Comparison of ENCODE assay signal across 11 cellular contexts in genomic region chr22:37624017-37624365, GRCh38. TPM values are rescaled to one million over a fixed set of nuclear protein-coding genes. Genes with fewer than 3 reads are reported as not detected.
A peak's percentile ranks its signal among the peaks of the same experiment; 100 is the strongest.
DNase-seq lines count a peak whose midpoint lies in the region; TF ChIP-seq lines count a peak whose summit lies in the region.
"Had no signal": no experiment of that assay in that cellular context is flagged by ENCODE, and none has a peak within 500 bp of the region (broad histone marks: within the 10 kb centered on the region; RNA-seq: fewer than 3 reads in every experiment).

No MANE protein-coding gene starts in this region.

- H3K4me1 ChIP-seq in OCI-LY1 (ENCODE audit: insufficient read depth, low read length, severe bottlenecking) (peaks cover 26% of the 10 kb centered on the region), ovary (ENCODE audit: insufficient read depth) (peaks cover 4% of the 10 kb centered on the region)
- H3K4me1 ChIP-seq in effector memory CD4-positive, alpha-beta T cell (ENCODE audit: control insufficient read depth, insufficient read depth, low read length, poor library complexity, severe bottlenecking): peaks cover 44% of the 10 kb centered on the region
- H3K4me1 ChIP-seq: foreskin keratinocyte had no signal

- no peak overlapping the region for H3K4me3 Mint-ChIP-seq in nephron progenitor cell

- no peak for DNase-seq in effector memory CD4-positive, alpha-beta T cell
- no peak for DNase-seq in nephron progenitor cell
- no peak for DNase-seq in ovary
- no peak for DNase-seq in C1 segment of cervical spinal cord (lab: John Stamatoyannopoulos, UW)
- DNase-seq in NCI-H2081 treated with DMSO at 0.1 percent for 48 hours (lab: John Stamatoyannopoulos, UW): no peak
- DNase-seq in NCI-H2029 treated with DMSO at 0.1 percent for 48 hours (lab: John Stamatoyannopoulos, UW): no peak
- DNase-seq: foreskin keratinocyte had no signal

- no peak for TF ChIP-seq POLR2A in ovary (IDR thresholded peaks at IDR 0.05)

- intact Hi-C loops in ovary (cut with DNase I): loop anchor here in 3 of 4 donors (5.0 to 10.0 kb wide), 3 partner anchors 48 to 168 kb away; partner anchors contain the start of gene LGALS1 (in 1 of the 3)

- TF ChIP-seq CTCF in C4-2B (conservative IDR thresholded peaks at IDR 0.05) (0 out of 2 replicates have a peak, but pooled peaks have one; percentile 67), OCI-LY1 (IDR thresholded peaks at IDR 0.05; ENCODE audit: low read length) (no peak), nephron progenitor cell (IDR thresholded peaks at IDR 0.05) (no peak), ovary (IDR thresholded peaks at IDR 0.05) (no peak)

- H3K27me3 Mint-ChIP-seq in nephron progenitor cell (ENCODE audit: low read depth, poor library complexity): no peaks in the 10 kb centered on the region
- H3K27me3 Mint-ChIP-seq: activated naive CD8-positive, alpha-beta T cell had no signal

- H3K79me2 ChIP-seq in OCI-LY1 (ENCODE audit: insufficient read depth, low read length): no peaks in the 10 kb centered on the region

- H2AFZ ChIP-seq in OCI-LY1 (ENCODE audit: low read length): no peak overlapping the region

- no peak overlapping the region for H3K4me2 ChIP-seq in OCI-LY1 (ENCODE audit: low read length)

- H3K9me2 ChIP-seq in OCI-LY1 (ENCODE audit: low read depth, low read length): no peaks in the 10 kb centered on the region

- H3K27ac ChIP-seq in C4-2B (no peak overlapping the region), OCI-LY1 (ENCODE audit: low read depth, low read length, poor library complexity, severe bottlenecking) (peak overlapping the region; percentile 54), ovary (no peak overlapping the region)
- H3K27ac ChIP-seq in effector memory CD4-positive, alpha-beta T cell (ENCODE audit: insufficient read depth, low read length, poor library complexity, severe bottlenecking): peak overlapping the region; percentile 35
- H3K27ac ChIP-seq: foreskin keratinocyte had no signal

- H3K36me3 ChIP-seq in OCI-LY1 (ENCODE audit: insufficient read depth, low read length) (peaks cover 52% of the 10 kb centered on the region; the same call in 1 of the 2 replicates), ovary (no peaks in the 10 kb centered on the region)
- peaks cover 15% of the 10 kb centered on the region for H3K36me3 ChIP-seq in effector memory CD4-positive, alpha-beta T cell (ENCODE audit: control insufficient read depth, insufficient read depth, low read length)

- TF ChIP-seq EP300 in ovary (IDR thresholded peaks at IDR 0.05): no peak

- no peak overlapping the region for H3K9ac ChIP-seq in OCI-LY1 (ENCODE audit: low read length)

- H3K4me3 ChIP-seq in OCI-LY1 (ENCODE audit: low read depth, low read length, poor library complexity, severe bottlenecking) (no peak overlapping the region), ovary (no peak overlapping the region)
- no peak overlapping the region for H3K4me3 ChIP-seq in effector memory CD4-positive, alpha-beta T cell (ENCODE audit: insufficient read depth, low read depth, low read length, poor library complexity, severe bottlenecking)

- 77 to 88% (median 82%) methylated on average over 6 of the region's 6 CpGs for WGBS in ovary, 3 donors

- peaks cover 22% of the 10 kb centered on the region for H3K4me1 Mint-ChIP-seq in nephron progenitor cell

- H3K27me3 ChIP-seq in OCI-LY1 (ENCODE audit: insufficient read depth, low read length): no peaks in the 10 kb centered on the region
- no peaks in the 10 kb centered on the region for H3K27me3 ChIP-seq in effector memory CD4-positive, alpha-beta T cell (replicated peaks; ENCODE audit: control insufficient read depth, insufficient read depth, low read length, poor library complexity, severe bottlenecking)
- no peaks in the 10 kb centered on the region for H3K27me3 ChIP-seq in ovary
- H3K27me3 ChIP-seq: BE2C, foreskin keratinocyte had no signal

- no peaks in the 10 kb centered on the region for H3F3A ChIP-seq in OCI-LY1 (ENCODE audit: insufficient read depth, low read length)

- H3K27ac Mint-ChIP-seq in nephron progenitor cell: peak overlapping the region; percentile 77

- no peaks in the 10 kb centered on the region for H3K9me3 ChIP-seq in OCI-LY1 (ENCODE audit: low read length)
- no peaks in the 10 kb centered on the region for H3K9me3 ChIP-seq in effector memory CD4-positive, alpha-beta T cell (ENCODE audit: control insufficient read depth, low read length)
- no peaks in the 10 kb centered on the region for H3K9me3 ChIP-seq in ovary
- H3K9me3 ChIP-seq: BE2C had no signal

- no peaks in the 10 kb centered on the region for H4K20me1 ChIP-seq in OCI-LY1 (ENCODE audit: insufficient read depth, low read length)

- no peaks in the 10 kb centered on the region for H3K9me3 Mint-ChIP-seq in nephron progenitor cell

- peaks cover 11% of the 10 kb centered on the region for H3K36me3 Mint-ChIP-seq in nephron progenitor cell (ENCODE audit: low read depth)

RNA-seq across cellular contexts. Expression of gene GGA1, which starts 15.4 kb away (rescaled TPM):
- total RNA-seq in ovary: 10 to 100 TPM; 36.8 to 64.7 (median 49.6) TPM
- polyA plus RNA-seq in ovary: 10 to 100 TPM; 24.1 to 41.9 TPM

RNA-seq across cellular contexts. Expression of gene SH3BP1, which starts 15.5 kb away (rescaled TPM):
- 10 to 100 TPM in 4 of 7 donors, 1 to 10 TPM in 3; 2.0 to 13.3 (median 10.9) TPM for total RNA-seq in ovary
- polyA plus RNA-seq in ovary: 1 to 10 TPM; 4.5 to 5.5 TPM

RNA-seq across cellular contexts. Expression of gene PDXP, which starts 34.5 kb away (rescaled TPM):
- 10 to 100 TPM in 6 of 7 donors, 1 to 10 TPM in 1; 9.1 to 15.9 (median 12.7) TPM for total RNA-seq in ovary
- polyA plus RNA-seq in ovary: 10 to 100 TPM in 1 of 2 donors, 1 to 10 TPM in 1; 8.1 to 13.3 TPM

RNA-seq across cellular contexts. Expression of gene LGALS2, which starts 44.1 kb away (rescaled TPM):
- 1 to 10 TPM in 2 of 7 donors, not detected in 5; 1.7 to 2.6 TPM for total RNA-seq in ovary
- polyA plus RNA-seq in ovary: 1 to 10 TPM in 1 of 2 donors, under 1 TPM in 1; 0.35 to 2.6 TPM
- total RNA-seq: foreskin keratinocyte had no signal
- polyA plus RNA-seq: foreskin keratinocyte had no signal

RNA-seq across cellular contexts. Expression of gene LGALS1, which starts 51.4 kb away (rescaled TPM):
- total RNA-seq in ovary: 1,000 to 10,000 TPM in 5 of 7 donors, 100 to 1,000 TPM in 2; 819 to 1,819 (median 1,125) TPM
- 1,000 to 10,000 TPM in 1 of 2 donors, 100 to 1,000 TPM in 1; 331 to 1,399 TPM for polyA plus RNA-seq in ovary

Comparison
In these comparisons a context has a peak if more than half of its experiments do, and no peak if none do; other contexts are left out.
1. H3K27ac ChIP-seq: peak in OCI-LY1 (single experiment) and effector memory CD4-positive, alpha-beta T cell (single experiment); none in C4-2B (single experiment) and ovary (0 of 2).